ENCODE assay signal across 8 cellular contexts in genomic region chr15:64153480-64154367, GRCh38. TPM values are rescaled to one million over a fixed set of nuclear protein-coding genes. Genes with fewer than 3 reads are reported as not detected.
DNase-seq lines count a peak whose midpoint lies in the region; ATAC-seq, FAIRE-seq and TF ChIP-seq lines count a peak whose summit lies in the region.

No MANE protein-coding gene starts in this region.

- peak overlapping the region; percentile 94 for H3K27ac Mint-ChIP-seq in Calu3 (ENCODE audit: unreplicated experiment)
- no peak overlapping the region for H3K27ac Mint-ChIP-seq in endothelial cell (ENCODE audit: unreplicated experiment)

- H3K9me3 Mint-ChIP-seq in Calu3 (ENCODE audit: low read depth, unreplicated experiment) (no peaks in the 10 kb centered on the region), endothelial cell (ENCODE audit: unreplicated experiment) (no peaks in the 10 kb centered on the region)

- DNase-seq in Calu3 (peak; percentile 98), HTR-8/SVneo (ENCODE audit: insufficient read length, low spot score) (peak; percentile 92), NOMO-1 treated with DMSO at 0.1 percent for 48 hours (lab: John Stamatoyannopoulos, UW; ENCODE audit: unreplicated experiment) (peak; percentile 73), endothelial cell (ENCODE audit: low spot score) (peak; percentile 99), midbrain (lab: John Stamatoyannopoulos, UW) (peak; percentile 94)
- peak; percentile 77 to 94 (median 94) for DNase-seq in activated CD8-positive, alpha-beta memory T cell treated with anti-CD3 and anti-CD28 coated beads for 48 hours (ENCODE audit: low read depth in 2 of 3, low spot score in 2 of 3)
- DNase-seq in stimulated activated CD8-positive, alpha-beta memory T cell treated with anti-CD3 and anti-CD28 coated beads, Interleukin-4, amount 100 ng/mL, for 1 hour (ENCODE audit: low read depth in 2 of 2, low spot score in 1 of 2) = peak; percentile 84 to 89

- intact Hi-C loops in Calu3 (cut with micrococcal nuclease; ENCODE audit: unreplicated experiment) = loop anchor here (10.0 kb wide), 1 partner anchor 59 kb away; the partner anchor contains the start of genes CIAO2A and SNX1

- H3K36me3 Mint-ChIP-seq in Calu3 (ENCODE audit: insufficient read depth, unreplicated experiment) (peaks cover 80% of the 10 kb centered on the region), endothelial cell (ENCODE audit: low read depth, unreplicated experiment) (peaks cover 17% of the 10 kb centered on the region)

- peak; percentile 57 for ATAC-seq in GM21381 (IDR thresholded peaks at IDR 0.05; ENCODE audit: unreplicated experiment)

- H3K4me1 Mint-ChIP-seq in Calu3 (ENCODE audit: low read depth, unreplicated experiment) (peaks cover 31% of the 10 kb centered on the region), endothelial cell (ENCODE audit: unreplicated experiment) (peaks cover 15% of the 10 kb centered on the region)

- H3K4me3 Mint-ChIP-seq in Calu3 (ENCODE audit: low read depth, unreplicated experiment) = peak overlapping the region; percentile 59
- no peak overlapping the region for H3K4me3 Mint-ChIP-seq in endothelial cell (ENCODE audit: unreplicated experiment)

- FAIRE-seq in HTR-8/SVneo (lab: Jason Lieb, UNC) = peak; percentile 49

- TF ChIP-seq CTCF in Calu3 (IDR thresholded peaks at IDR 0.05; ENCODE audit: unreplicated experiment) (peak; percentile 98), endothelial cell (IDR thresholded peaks at IDR 0.05; ENCODE audit: unreplicated experiment) (peak; percentile 93)

- BruUV-seq in Calu3 (replicated peaks; lab: Mats Ljungman, UMichigan) = no TSS peak

- CTCF ChIA-PET in Calu3 (lab: Charles Lee) = interaction anchor here (0.6 to 1.8 kb wide), 12 partner anchors 9 to 574 kb away, joined by 3 to 11 read pairs (median 4); partner anchors contain the start of genes CIAO2A, PPIB, SNX1 and TRIP4

- H3K27me3 Mint-ChIP-seq in Calu3 (ENCODE audit: unreplicated experiment) (peaks cover 13% of the 10 kb centered on the region), endothelial cell (ENCODE audit: unreplicated experiment) (peaks cover 15% of the 10 kb centered on the region)

RNA-seq across cellular contexts. Expression of gene SNX22, which starts 2.2 kb away (rescaled TPM):
- total RNA-seq in Calu3 (2022) (1.3 and 1.6 TPM in 2 replicates), endothelial cell (ENCODE audit: unreplicated experiment) (0.41 TPM)

RNA-seq across cellular contexts. Expression of gene PPIB, which starts 9.1 kb away (rescaled TPM):
- 682 and 690 TPM in 2 replicates for total RNA-seq in Calu3 (2022)
- 589 TPM for total RNA-seq in endothelial cell (ENCODE audit: unreplicated experiment)

RNA-seq across cellular contexts. Expression of gene SNX1, which starts 57.9 kb away (rescaled TPM):
- total RNA-seq in Calu3 (2022) (108 and 119 TPM in 2 replicates), endothelial cell (ENCODE audit: unreplicated experiment) (128 TPM)

Comparison
In these comparisons a context has a peak if more than half of its experiments do, and no peak if none do; other contexts are left out.
1. Peak in every context shown above with its lines: DNase-seq and ATAC-seq.